ENCODE assay signal across 8 cellular contexts in the genomic region with DNA sequence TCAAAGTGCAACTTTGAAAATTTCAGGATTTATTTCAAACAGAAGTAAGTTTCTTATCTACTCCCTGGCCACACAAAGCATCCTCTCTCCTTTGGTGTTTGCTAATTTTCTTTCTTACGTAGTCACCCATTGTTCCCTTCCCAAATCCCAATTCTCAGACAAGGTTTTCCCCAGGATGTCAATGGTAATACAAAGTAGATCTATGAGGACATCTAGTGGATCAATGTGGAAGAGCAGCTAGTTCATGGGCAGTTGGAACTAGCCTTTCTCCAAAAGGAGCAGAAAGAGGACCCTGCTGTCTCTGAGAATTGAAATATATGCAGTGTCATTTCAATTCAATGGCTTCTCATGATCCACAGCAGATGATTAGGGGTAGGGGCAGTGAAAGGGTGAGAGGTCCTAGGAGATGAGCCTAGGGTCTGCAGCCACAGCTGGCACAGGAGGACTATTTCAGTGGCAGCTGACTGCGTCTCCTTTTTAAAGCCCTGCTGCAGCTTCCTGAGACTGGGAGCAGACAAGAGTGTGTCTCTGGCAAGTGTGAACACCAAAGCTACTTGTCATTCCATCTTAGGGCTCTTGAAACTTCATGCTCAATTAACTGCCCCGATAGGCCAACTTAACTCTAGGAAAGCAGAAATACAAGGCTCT.
A peak's percentile ranks its signal among the peaks of the same experiment; 100 is the strongest.
DNase-seq lines count a peak whose midpoint lies in the region; ATAC-seq, FAIRE-seq and TF ChIP-seq lines count a peak whose summit lies in the region.

No MANE protein-coding gene starts in this region.

- H3K4me1 ChIP-seq in HepG2 (ENCODE audit: insufficient read depth, low read length): no peaks in the 10 kb centered on the region

- peak; percentile 10 for DNase-seq in COLO668 (lab: John Stamatoyannopoulos, UW; ENCODE audit: unreplicated experiment)
- peak; percentile 58 for DNase-seq in H4 (ENCODE audit: low spot score)
- peak; percentile 17 for DNase-seq in NCI-H226
- no peak for DNase-seq in chondrocyte (ENCODE audit: low spot score)
- DNase-seq in HepG2 (ENCODE audit: low spot score): peak; percentile 32
- no peak for DNase-seq in occipital lobe (lab: John Stamatoyannopoulos, UW)

- no peak overlapping the region for H3K27ac ChIP-seq in HepG2 (ENCODE audit: extremely low read length, insufficient read depth, low read length)

- TF ChIP-seq POLR2A in HepG2 (IDR thresholded peaks at IDR 0.05; ENCODE audit: insufficient read depth in 1 of 2, low read depth in 2 of 2, low read length in 2 of 2): no peak

- WGBS in HepG2 (ENCODE audit: low lambda C conversion rate): 50% methylated on average over 2 of the region's 3 CpGs

- H3K27ac Mint-ChIP-seq in chondrocyte (ENCODE audit: unreplicated experiment): no peak overlapping the region

- TF ChIP-seq EP300 in HepG2 (IDR thresholded peaks at IDR 0.05; ENCODE audit: low read depth in 2 of 2, low read length in 2 of 2) (no peak), HepG2 (CRISPR knock-in tag; IDR thresholded peaks at IDR 0.05; ENCODE audit: borderline replicate concordance) (no peak)

- CTCF ChIA-PET in HepG2 (lab: Yijun Ruan, JAX; ENCODE audit: low intra/inter-chr PET ratio, low total read pairs): no interaction called here

- in situ Hi-C loops in HepG2 (cut with HindIII; ENCODE audit: extremely low pct_ligation_motif_present, low pct_unique_long_range_greater_than_20kb): no loop called here

- H3K36me3 ChIP-seq in HepG2 (replicated peaks in 1 of 2; ENCODE audit: control insufficient read depth in 1 of 2, insufficient read depth in 2 of 2, low read length in 2 of 2): no peaks in the 10 kb centered on the region

- no peak overlapping the region for H3K4me2 ChIP-seq in HepG2 (ENCODE audit: low read depth, low read length)

- POLR2A ChIA-PET in HepG2 (lab: Yijun Ruan, JAX): no interaction called here

- no peaks in the 10 kb centered on the region for H3K9me3 Mint-ChIP-seq in chondrocyte (ENCODE audit: low read depth)

- no peak overlapping the region for H3K4me3 ChIP-seq in HepG2 (replicated peaks in 1 of 3; ENCODE audit: insufficient read depth in 1 of 3, low read depth in 2 of 3, low read length in 3 of 3)

- peaks cover 24% of the 10 kb centered on the region for H3K4me1 Mint-ChIP-seq in chondrocyte (ENCODE audit: low read depth)

- TF ChIP-seq CTCF in chondrocyte (IDR thresholded peaks at IDR 0.05) (peak; percentile 90), HepG2 (CRISPR knock-in tag; IDR thresholded peaks at IDR 0.05) (peak; percentile 67)

- H2AFZ ChIP-seq in HepG2 (ENCODE audit: low read length): no peak overlapping the region

- no TSS peak for BruUV-seq in HepG2 (replicated peaks; lab: Mats Ljungman, UMichigan)

- no peaks in the 10 kb centered on the region for H3K79me2 ChIP-seq in HepG2 (ENCODE audit: insufficient read depth, low read length)

- no peak overlapping the region for H3K4me3 Mint-ChIP-seq in chondrocyte (ENCODE audit: unreplicated experiment)

- H3K36me3 Mint-ChIP-seq in chondrocyte (ENCODE audit: low read depth): peaks cover 7% of the 10 kb centered on the region

- ATAC-seq in HepG2 (peak; percentile 65; the same call in 2 of the 3 replicates), HG02571 (IDR thresholded peaks at IDR 0.05; ENCODE audit: unreplicated experiment) (no peak), HG02678 (IDR thresholded peaks at IDR 0.05; ENCODE audit: unreplicated experiment) (no peak)

- no peaks in the 10 kb centered on the region for H3K27me3 Mint-ChIP-seq in chondrocyte (ENCODE audit: low read depth)

- TF ChIP-seq RAD21 in HepG2 (CRISPR knock-in tag; IDR thresholded peaks at IDR 0.05): no peak

- FAIRE-seq in HepG2 (lab: Jason Lieb, UNC): peak; percentile 47

- peaks cover 2 to 10% of the 10 kb centered on the region in 2 experiments; a peak in 2 of 5 replicates for H3K27me3 ChIP-seq in HepG2 (ENCODE audit: control insufficient read depth in 1 of 2, insufficient read depth in 2 of 2, low read length in 2 of 2)

- intact Hi-C loops in HepG2 (cut with micrococcal nuclease; ENCODE audit: unreplicated experiment): no loop called here

- H3K9me3 ChIP-seq in HepG2 (ENCODE audit: low read length): no peaks in the 10 kb centered on the region

- H4K20me1 ChIP-seq in HepG2 (ENCODE audit: insufficient read depth, low read length): no peaks in the 10 kb centered on the region

- no peak overlapping the region for H3K9ac ChIP-seq in HepG2 (ENCODE audit: insufficient read depth, low read depth, low read length)

TF ChIP-seq in HepG2, 621 proteins besides CTCF, POLR2A, EP300 and RAD21:
- peak; percentile 39 for TF ChIP-seq STAG1 (CRISPR knock-in tag; IDR thresholded peaks at IDR 0.05)
- TF ChIP-seq CBX2 (IDR thresholded peaks at IDR 0.05; ENCODE audit: low read depth, low read length): no peak
- no peak for TF ChIP-seq CBX2 (CRISPR knock-in tag; IDR thresholded peaks at IDR 0.05; ENCODE audit: low read depth)
- TF ChIP-seq ZNF670 (CRISPR knock-in tag; IDR thresholded peaks at IDR 0.05; ENCODE audit: borderline replicate concordance): no peak
TF ChIP-seq in HepG2: peak in this region for 1.

Comparison
In these comparisons a context has a peak if more than half of its experiments do, and no peak if none do; other contexts are left out.
1. DNase-seq: peak in COLO668 (single experiment), H4 (single experiment), NCI-H226 (single experiment) and HepG2 (single experiment); none in chondrocyte (single experiment) and occipital lobe (single experiment).